In the genomic region with DNA sequence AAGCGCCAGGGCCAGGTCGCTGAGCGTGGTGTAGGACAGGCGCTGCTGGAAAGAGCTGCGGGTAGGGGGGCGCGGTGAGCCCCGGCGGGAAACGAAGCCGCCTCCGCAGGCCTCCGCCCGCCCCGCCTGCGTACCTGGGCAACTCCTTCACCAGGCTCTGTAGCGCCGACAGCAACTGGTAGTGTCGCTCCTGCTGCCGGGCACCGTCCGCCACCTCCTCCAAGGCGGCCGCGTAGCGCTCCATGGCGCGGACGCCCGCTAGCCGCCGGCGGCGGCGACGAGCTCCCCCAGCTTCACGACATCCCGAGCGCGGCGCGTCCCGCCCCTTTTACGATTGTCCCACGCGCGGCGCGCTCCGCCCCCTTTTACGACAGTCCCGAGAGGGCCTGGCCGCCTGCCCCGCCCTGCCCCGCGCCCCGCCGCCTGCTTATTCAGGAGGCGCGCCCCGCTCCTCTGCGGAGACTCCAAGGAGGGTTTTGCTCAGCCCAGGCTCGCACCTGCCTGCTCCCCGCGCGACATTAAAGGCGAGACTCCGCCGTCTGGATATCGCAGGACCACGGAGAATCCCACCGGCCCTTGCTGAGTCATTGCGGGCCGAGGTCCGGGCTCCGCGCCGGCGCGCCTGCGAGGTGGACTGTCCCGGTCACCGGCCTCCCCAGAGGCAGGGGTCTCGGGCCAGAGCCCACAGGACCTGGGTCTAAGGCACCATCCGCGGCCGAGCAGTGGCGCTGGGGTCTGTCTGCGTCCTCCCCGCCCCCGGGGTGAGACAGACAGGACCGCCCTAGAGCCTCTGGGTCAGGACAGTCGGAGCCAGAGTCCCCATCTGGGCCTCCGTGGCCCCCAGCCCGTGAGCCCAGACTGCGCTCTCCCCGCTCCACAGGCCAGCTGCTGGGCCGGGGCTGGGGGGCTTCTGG, we compare ENCODE assay signal across 1 cellular context.
A peak's percentile ranks its signal among the peaks of the same experiment; 100 is the strongest.
TF ChIP-seq lines count a peak whose summit lies in the region.

A gene (minus strand): TSS at position 316 of the 914 bp plus-strand sequence. CDS start 72 bp downstream, at position 244.

TF ChIP-seq in HepG2, 621 proteins besides CTCF, POLR2A, EP300 and RAD21 (continued from another document and continues in another):
- TF ChIP-seq, protein P1, sequence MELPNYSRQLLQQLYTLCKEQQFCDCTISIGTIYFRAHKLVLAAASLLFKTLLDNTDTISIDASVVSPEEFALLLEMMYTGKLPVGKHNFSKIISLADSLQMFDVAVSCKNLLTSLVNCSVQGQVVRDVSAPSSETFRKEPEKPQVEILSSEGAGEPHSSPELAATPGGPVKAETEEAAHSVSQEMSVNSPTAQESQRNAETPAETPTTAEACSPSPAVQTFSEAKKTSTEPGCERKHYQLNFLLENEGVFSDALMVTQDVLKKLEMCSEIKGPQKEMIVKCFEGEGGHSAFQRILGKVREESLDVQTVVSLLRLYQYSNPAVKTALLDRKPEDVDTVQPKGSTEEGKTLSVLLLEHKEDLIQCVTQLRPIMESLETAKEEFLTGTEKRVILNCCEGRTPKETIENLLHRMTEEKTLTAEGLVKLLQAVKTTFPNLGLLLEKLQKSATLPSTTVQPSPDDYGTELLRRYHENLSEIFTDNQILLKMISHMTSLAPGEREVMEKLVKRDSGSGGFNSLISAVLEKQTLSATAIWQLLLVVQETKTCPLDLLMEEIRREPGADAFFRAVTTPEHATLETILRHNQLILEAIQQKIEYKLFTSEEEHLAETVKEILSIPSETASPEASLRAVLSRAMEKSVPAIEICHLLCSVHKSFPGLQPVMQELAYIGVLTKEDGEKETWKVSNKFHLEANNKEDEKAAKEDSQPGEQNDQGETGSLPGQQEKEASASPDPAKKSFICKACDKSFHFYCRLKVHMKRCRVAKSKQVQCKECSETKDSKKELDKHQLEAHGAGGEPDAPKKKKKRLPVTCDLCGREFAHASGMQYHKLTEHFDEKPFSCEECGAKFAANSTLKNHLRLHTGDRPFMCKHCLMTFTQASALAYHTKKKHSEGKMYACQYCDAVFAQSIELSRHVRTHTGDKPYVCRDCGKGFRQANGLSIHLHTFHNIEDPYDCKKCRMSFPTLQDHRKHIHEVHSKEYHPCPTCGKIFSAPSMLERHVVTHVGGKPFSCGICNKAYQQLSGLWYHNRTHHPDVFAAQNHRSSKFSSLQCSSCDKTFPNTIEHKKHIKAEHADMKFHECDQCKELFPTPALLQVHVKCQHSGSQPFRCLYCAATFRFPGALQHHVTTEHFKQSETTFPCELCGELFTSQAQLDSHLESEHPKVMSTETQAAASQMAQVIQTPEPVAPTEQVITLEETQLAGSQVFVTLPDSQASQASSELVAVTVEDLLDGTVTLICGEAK (IDR thresholded peaks at IDR 0.05), result no peak
- TF ChIP-seq, protein P1 (CRISPR knock-in tag; IDR thresholded peaks at IDR 0.05), result no peak; the same call in 1 of the 2 replicates
- TF ChIP-seq ZNF558 (CRISPR knock-in tag; IDR thresholded peaks at IDR 0.05; ENCODE audit: borderline replicate concordance), result peak; percentile 33; the same call in 1 of the 2 replicates
- TF ChIP-seq, protein P2, sequence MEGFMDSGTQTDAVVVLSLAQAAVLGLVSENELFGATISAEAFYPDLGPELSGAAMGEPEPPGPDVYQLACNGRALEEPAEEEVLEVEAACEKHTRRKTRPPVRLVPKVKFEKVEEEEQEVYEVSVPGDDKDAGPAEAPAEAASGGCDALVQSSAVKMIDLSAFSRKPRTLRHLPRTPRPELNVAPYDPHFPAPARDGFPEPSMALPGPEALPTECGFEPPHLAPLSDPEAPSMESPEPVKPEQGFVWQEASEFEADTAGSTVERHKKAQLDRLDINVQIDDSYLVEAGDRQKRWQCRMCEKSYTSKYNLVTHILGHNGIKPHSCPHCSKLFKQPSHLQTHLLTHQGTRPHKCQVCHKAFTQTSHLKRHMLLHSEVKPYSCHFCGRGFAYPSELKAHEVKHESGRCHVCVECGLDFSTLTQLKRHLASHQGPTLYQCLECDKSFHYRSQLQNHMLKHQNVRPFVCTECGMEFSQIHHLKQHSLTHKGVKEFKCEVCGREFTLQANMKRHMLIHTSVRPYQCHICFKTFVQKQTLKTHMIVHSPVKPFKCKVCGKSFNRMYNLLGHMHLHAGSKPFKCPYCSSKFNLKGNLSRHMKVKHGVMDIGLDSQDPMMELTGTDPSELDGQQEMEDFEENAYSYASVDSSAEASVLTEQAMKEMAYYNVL (CRISPR knock-in tag; IDR thresholded peaks at IDR 0.05; ENCODE audit: borderline replicate concordance), result peak; percentile 46; the same call in 1 of the 2 replicates
- no peak for TF ChIP-seq TOE1 (CRISPR knock-in tag; IDR thresholded peaks at IDR 0.05)
- TF ChIP-seq NPAS2 (CRISPR knock-in tag; IDR thresholded peaks at IDR 0.05; ENCODE audit: borderline replicate concordance), result no peak
- peak; percentile 86 for TF ChIP-seq THAP11 (CRISPR knock-in tag; IDR thresholded peaks at IDR 0.05)
- TF ChIP-seq, protein P3, sequence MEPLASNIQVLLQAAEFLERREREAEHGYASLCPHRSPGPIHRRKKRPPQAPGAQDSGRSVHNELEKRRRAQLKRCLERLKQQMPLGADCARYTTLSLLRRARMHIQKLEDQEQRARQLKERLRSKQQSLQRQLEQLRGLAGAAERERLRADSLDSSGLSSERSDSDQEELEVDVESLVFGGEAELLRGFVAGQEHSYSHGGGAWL (CRISPR knock-in tag; IDR thresholded peaks at IDR 0.05), result peak; percentile 38
- no peak for TF ChIP-seq GPN1 (CRISPR knock-in tag; IDR thresholded peaks at IDR 0.05; ENCODE audit: borderline replicate concordance)
- TF ChIP-seq ZNF619 (CRISPR knock-in tag; IDR thresholded peaks at IDR 0.05), result peak; percentile 26; the same call in 1 of the 2 replicates
- TF ChIP-seq KDM2A (CRISPR knock-in tag; IDR thresholded peaks at IDR 0.05; ENCODE audit: borderline replicate concordance, low read depth), result peak; percentile 83; the same call in 1 of the 2 replicates
- TF ChIP-seq, protein P4, sequence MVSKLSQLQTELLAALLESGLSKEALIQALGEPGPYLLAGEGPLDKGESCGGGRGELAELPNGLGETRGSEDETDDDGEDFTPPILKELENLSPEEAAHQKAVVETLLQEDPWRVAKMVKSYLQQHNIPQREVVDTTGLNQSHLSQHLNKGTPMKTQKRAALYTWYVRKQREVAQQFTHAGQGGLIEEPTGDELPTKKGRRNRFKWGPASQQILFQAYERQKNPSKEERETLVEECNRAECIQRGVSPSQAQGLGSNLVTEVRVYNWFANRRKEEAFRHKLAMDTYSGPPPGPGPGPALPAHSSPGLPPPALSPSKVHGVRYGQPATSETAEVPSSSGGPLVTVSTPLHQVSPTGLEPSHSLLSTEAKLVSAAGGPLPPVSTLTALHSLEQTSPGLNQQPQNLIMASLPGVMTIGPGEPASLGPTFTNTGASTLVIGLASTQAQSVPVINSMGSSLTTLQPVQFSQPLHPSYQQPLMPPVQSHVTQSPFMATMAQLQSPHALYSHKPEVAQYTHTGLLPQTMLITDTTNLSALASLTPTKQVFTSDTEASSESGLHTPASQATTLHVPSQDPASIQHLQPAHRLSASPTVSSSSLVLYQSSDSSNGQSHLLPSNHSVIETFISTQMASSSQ (IDR thresholded peaks at IDR 0.05; ENCODE audit: low read depth), result no peak
- TF ChIP-seq, protein P4 (CRISPR knock-in tag; IDR thresholded peaks at IDR 0.05; ENCODE audit: borderline replicate concordance), result no peak
- TF ChIP-seq JUNB (CRISPR knock-in tag; IDR thresholded peaks at IDR 0.05; ENCODE audit: borderline replicate concordance), result no peak
- no peak for TF ChIP-seq ZNF772 (CRISPR knock-in tag; IDR thresholded peaks at IDR 0.05)
- TF ChIP-seq ZNF660 (CRISPR knock-in tag; IDR thresholded peaks at IDR 0.05; ENCODE audit: borderline replicate concordance, low read depth), result no peak
- no peak for TF ChIP-seq SMARCE1 (IDR thresholded peaks at IDR 0.05; ENCODE audit: borderline replicate concordance)
- no peak for TF ChIP-seq JUND (CRISPR knock-in tag; IDR thresholded peaks at IDR 0.05)
- TF ChIP-seq ZNF780A (CRISPR knock-in tag; IDR thresholded peaks at IDR 0.05), result no peak
- TF ChIP-seq ZNF256 (CRISPR knock-in tag; conservative IDR thresholded peaks at IDR 0.05), result no peak
- no peak for TF ChIP-seq TBL1XR1 (IDR thresholded peaks at IDR 0.05; ENCODE audit: borderline replicate concordance, low read length, partially characterized antibody)
- TF ChIP-seq ZMYM4 (CRISPR knock-in tag; IDR thresholded peaks at IDR 0.05), result no peak; the same call in 1 of the 2 replicates
- no peak for TF ChIP-seq ELF4 (CRISPR knock-in tag; IDR thresholded peaks at IDR 0.05; ENCODE audit: borderline replicate concordance)
- TF ChIP-seq ETV6 (CRISPR knock-in tag; conservative IDR thresholded peaks at IDR 0.05), result no peak
- TF ChIP-seq POGZ (CRISPR knock-in tag; IDR thresholded peaks at IDR 0.05), result no peak; the same call in 1 of the 2 replicates
- TF ChIP-seq ZNF333 (CRISPR knock-in tag; IDR thresholded peaks at IDR 0.05; ENCODE audit: borderline replicate concordance), result 0 out of 2 replicates have a peak, but pooled peaks have one; percentile 31
- TF ChIP-seq, protein P5, sequence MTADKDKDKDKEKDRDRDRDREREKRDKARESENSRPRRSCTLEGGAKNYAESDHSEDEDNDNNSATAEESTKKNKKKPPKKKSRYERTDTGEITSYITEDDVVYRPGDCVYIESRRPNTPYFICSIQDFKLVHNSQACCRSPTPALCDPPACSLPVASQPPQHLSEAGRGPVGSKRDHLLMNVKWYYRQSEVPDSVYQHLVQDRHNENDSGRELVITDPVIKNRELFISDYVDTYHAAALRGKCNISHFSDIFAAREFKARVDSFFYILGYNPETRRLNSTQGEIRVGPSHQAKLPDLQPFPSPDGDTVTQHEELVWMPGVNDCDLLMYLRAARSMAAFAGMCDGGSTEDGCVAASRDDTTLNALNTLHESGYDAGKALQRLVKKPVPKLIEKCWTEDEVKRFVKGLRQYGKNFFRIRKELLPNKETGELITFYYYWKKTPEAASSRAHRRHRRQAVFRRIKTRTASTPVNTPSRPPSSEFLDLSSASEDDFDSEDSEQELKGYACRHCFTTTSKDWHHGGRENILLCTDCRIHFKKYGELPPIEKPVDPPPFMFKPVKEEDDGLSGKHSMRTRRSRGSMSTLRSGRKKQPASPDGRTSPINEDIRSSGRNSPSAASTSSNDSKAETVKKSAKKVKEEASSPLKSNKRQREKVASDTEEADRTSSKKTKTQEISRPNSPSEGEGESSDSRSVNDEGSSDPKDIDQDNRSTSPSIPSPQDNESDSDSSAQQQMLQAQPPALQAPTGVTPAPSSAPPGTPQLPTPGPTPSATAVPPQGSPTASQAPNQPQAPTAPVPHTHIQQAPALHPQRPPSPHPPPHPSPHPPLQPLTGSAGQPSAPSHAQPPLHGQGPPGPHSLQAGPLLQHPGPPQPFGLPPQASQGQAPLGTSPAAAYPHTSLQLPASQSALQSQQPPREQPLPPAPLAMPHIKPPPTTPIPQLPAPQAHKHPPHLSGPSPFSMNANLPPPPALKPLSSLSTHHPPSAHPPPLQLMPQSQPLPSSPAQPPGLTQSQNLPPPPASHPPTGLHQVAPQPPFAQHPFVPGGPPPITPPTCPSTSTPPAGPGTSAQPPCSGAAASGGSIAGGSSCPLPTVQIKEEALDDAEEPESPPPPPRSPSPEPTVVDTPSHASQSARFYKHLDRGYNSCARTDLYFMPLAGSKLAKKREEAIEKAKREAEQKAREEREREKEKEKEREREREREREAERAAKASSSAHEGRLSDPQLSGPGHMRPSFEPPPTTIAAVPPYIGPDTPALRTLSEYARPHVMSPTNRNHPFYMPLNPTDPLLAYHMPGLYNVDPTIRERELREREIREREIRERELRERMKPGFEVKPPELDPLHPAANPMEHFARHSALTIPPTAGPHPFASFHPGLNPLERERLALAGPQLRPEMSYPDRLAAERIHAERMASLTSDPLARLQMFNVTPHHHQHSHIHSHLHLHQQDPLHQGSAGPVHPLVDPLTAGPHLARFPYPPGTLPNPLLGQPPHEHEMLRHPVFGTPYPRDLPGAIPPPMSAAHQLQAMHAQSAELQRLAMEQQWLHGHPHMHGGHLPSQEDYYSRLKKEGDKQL (CRISPR knock-in tag; IDR thresholded peaks at IDR 0.05; ENCODE audit: low read depth), result no peak
- 0 out of 2 replicates have a peak, but pooled peaks have one; percentile 27 for TF ChIP-seq ZNF224 (CRISPR knock-in tag; IDR thresholded peaks at IDR 0.05)
- TF ChIP-seq, protein P6, sequence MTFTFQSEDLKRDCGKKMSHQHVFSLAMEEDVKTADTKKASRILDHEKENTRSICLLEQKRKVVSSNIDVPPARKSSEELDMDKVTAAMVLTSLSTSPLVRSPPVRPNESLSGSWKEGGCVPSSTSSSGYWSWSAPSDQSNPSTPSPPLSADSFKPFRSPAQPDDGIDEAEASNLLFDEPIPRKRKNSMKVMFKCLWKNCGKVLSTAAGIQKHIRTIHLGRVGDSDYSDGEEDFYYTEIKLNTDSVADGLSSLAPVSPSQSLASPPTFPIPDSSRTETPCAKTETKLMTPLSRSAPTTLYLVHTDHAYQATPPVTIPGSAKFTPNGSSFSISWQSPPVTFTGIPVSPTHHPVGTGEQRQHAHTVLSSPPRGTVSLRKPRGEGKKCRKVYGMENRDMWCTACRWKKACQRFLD (CRISPR knock-in tag; IDR thresholded peaks at IDR 0.05; ENCODE audit: borderline replicate concordance), result peak; percentile 41; the same call in 1 of the 2 replicates
